In the genomic region with DNA sequence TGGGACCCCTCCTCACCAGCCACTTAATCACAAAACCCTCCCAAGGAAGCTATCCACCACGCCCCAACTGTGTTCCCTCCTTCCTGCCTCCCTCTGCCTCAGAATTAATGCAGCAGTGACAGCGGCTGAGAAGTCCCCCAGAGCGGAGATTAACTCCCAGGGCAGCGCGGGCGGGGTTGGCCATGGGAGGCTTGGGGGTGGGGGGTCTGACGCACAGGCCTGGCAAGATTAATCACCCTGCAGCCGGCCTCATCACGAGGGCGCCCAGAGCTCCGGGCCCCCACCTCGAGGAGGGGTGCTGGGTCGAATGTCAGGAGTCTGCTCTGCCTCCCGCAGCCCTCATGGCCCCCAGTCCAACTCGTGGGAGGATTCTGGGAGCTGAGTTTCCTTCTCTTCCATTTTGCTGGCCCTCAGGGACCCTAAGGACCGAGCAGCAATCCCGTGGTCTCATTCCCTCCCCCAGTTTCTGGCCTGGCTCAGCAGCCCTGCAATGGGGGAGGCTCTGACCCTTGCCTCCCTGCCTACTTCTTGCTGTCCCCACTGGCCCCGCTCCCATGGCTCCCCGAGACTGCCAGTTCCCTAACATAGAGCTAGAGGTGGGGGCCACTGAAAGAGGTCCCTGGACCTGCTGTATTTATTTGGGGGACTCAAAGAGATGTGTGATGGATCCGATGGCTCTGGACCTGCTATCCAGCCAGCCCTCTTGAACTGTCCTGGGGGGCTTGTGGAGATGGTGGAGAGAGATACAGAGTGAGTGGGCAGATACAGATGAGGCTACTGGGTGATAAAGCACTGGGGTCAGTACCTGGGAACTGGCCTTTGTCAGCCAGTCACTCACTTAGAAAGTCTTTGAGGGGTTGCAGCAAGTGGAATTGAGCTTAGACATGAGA, we compare ENCODE assay signal across 9 cellular contexts. TPM values are rescaled to one million over a fixed set of nuclear protein-coding genes. Genes with fewer than 3 reads are reported as not detected.
DNase-seq lines count a peak whose midpoint lies in the region; ATAC-seq and TF ChIP-seq lines count a peak whose summit lies in the region.
"Had no signal": no experiment of that assay in that cellular context is flagged by ENCODE, and none has a peak within 500 bp of the region (broad histone marks: within the 10 kb centered on the region; RNA-seq: fewer than 3 reads in every experiment).

No MANE protein-coding gene starts in this region.

- H3K4me3 Mint-ChIP-seq in H9 = peak overlapping the region in 1 of 2 experiments; percentile 0; a peak in 3 of 5 replicates

- H3K36me3 ChIP-seq in trophoblast cell (ENCODE audit: control insufficient read depth in 1 of 2, insufficient read depth in 2 of 2, low read length in 2 of 2) = peaks cover 13 to 19% of the 10 kb centered on the region in 2 experiments

- no peak overlapping the region for H4K5ac ChIP-seq in H9 (ENCODE audit: insufficient read length, low read depth, low read length)

- H3T11ph ChIP-seq in H9 (ENCODE audit: low read length) = no peak overlapping the region

- no peak overlapping the region; a peak in 2 of 7 replicates for H3K27ac Mint-ChIP-seq in H9

- H3K9me3 ChIP-seq in trophoblast cell (ENCODE audit: insufficient read depth, low read depth, low read length) (no peaks in the 10 kb centered on the region), H9 (ENCODE audit: control insufficient read depth, low read depth, low read length) (no peaks in the 10 kb centered on the region)

- H3K18ac ChIP-seq in trophoblast cell (ENCODE audit: low read length) = peak overlapping the region; percentile 18
- H3K18ac ChIP-seq in H9 (ENCODE audit: insufficient read length, low read depth, low read length) = no peak overlapping the region

- no peaks in the 10 kb centered on the region for H3K9me3 Mint-ChIP-seq in H9

- H2AK5ac ChIP-seq in trophoblast cell (ENCODE audit: low read length) (peak overlapping the region; percentile 23), H9 (ENCODE audit: insufficient read length, low read length) (no peak overlapping the region)

- no peak for ATAC-seq in GM21717 (IDR thresholded peaks at IDR 0.05; ENCODE audit: unreplicated experiment)

- no peak overlapping the region for H2BK15ac ChIP-seq in H9 (ENCODE audit: low read depth, low read length)

- H2BK20ac ChIP-seq in H9 (ENCODE audit: low read depth, low read length, poor library complexity, severe bottlenecking) = no peak overlapping the region

- no peak overlapping the region for H3K4ac ChIP-seq in trophoblast cell (ENCODE audit: low read depth, low read length)
- no peak overlapping the region for H3K4ac ChIP-seq in H9 (ENCODE audit: low read depth, low read length)

- no peak overlapping the region for H2BK5ac ChIP-seq in trophoblast cell (ENCODE audit: low read depth, low read length, poor library complexity)
- no peak overlapping the region for H2BK5ac ChIP-seq in H9 (ENCODE audit: insufficient read length, low read length)

- no peak for TF ChIP-seq CTCF in fibroblast of the aortic adventitia (IDR thresholded peaks at IDR 0.05; ENCODE audit: insufficient read depth, low read length)
- no peak for TF ChIP-seq CTCF in H9 (conservative IDR thresholded peaks at IDR 0.05)

- peaks cover 31% of the 10 kb centered on the region for H3K27me3 Mint-ChIP-seq in H9 (ENCODE audit: low read depth)

- H4K8ac ChIP-seq in trophoblast cell (ENCODE audit: low read depth, low read length) = peak overlapping the region; percentile 10
- no peak overlapping the region for H4K8ac ChIP-seq in H9 (replicated peaks; ENCODE audit: insufficient read length, low read depth, low read length)

- H3K27ac ChIP-seq in trophoblast cell (ENCODE audit: low read depth, low read length) (no peak overlapping the region), H9 (ENCODE audit: insufficient read length, low read depth, low read length) (no peak overlapping the region)

- H4K91ac ChIP-seq in trophoblast cell (ENCODE audit: low read depth, low read length) (peak overlapping the region; percentile 17), H9 (ENCODE audit: insufficient read length, low read depth, low read length) (no peak overlapping the region)

- H3K79me2 ChIP-seq in trophoblast cell (ENCODE audit: control insufficient read depth, insufficient read depth, low read length, poor library complexity) (peaks cover 3% of the 10 kb centered on the region), H9 (ENCODE audit: insufficient read depth, low read length) (no peaks in the 10 kb centered on the region)

- no peak overlapping the region for H3K4me2 ChIP-seq in trophoblast cell (ENCODE audit: low read length)
- H3K4me2 ChIP-seq in H9 (ENCODE audit: insufficient read depth, insufficient read length, low read length) = no peak overlapping the region

- no CpG with 5 or more reads among the region's 20 CpGs for WGBS in trophoblast cell (ENCODE audit: extremely low coverage, insufficient coverage, insufficient read length)
- WGBS in H9 (ENCODE audit: extremely low coverage, insufficient read length, low lambda C conversion rate) = no CpG with 5 or more reads among the region's 20 CpGs

- no peak overlapping the region for H3K23ac ChIP-seq in trophoblast cell (ENCODE audit: low read length)
- no peak overlapping the region for H3K23ac ChIP-seq in H9 (ENCODE audit: insufficient read length, low read depth, low read length)

- H2AFZ ChIP-seq in trophoblast cell (ENCODE audit: insufficient read depth, low read length, poor library complexity) (no peak overlapping the region), H9 (ENCODE audit: low read length) (no peak overlapping the region)

- H3K9ac ChIP-seq in trophoblast cell (ENCODE audit: low read length) = no peak overlapping the region
- no peak overlapping the region for H3K9ac ChIP-seq in H9 (ENCODE audit: extremely low read depth, insufficient read length, low read length)

- no peak overlapping the region for H3K4me3 ChIP-seq in fibroblast of the aortic adventitia (ENCODE audit: low read depth, low read length)
- no peak overlapping the region for H3K4me3 ChIP-seq in trophoblast cell (ENCODE audit: low read depth, low read length)

- H3K4me1 ChIP-seq in trophoblast cell (ENCODE audit: control insufficient read depth in 1 of 2, insufficient read depth in 2 of 2, low read length in 2 of 2) = peaks cover 61 to 70% of the 10 kb centered on the region in 2 experiments
- peaks cover 14% of the 10 kb centered on the region for H3K4me1 ChIP-seq in H9 (ENCODE audit: insufficient read depth, low read length)

- peak; percentile 70 for DNase-seq in D341Med (ENCODE audit: low spot score)
- DNase-seq in RPMI7951 (ENCODE audit: low read depth) = peak; percentile 55
- DNase-seq in fibroblast of the aortic adventitia (ENCODE audit: low read depth) = peak; percentile 67
- no peak for DNase-seq in trophoblast cell
- DNase-seq in H9 = no peak
- DNase-seq in ureter (ENCODE audit: low spot score) = no peak
- DNase-seq in SHP77 treated with DMSO at 0.1 percent for 48 hours (lab: John Stamatoyannopoulos, UW) = no peak
- DNase-seq: activated CD4-positive, alpha-beta T cell treated with anti-CD3 and anti-CD28 coated beads for 4 hours had no signal

- peaks cover 20% of the 10 kb centered on the region for H3K79me1 ChIP-seq in trophoblast cell (ENCODE audit: low read length)
- no peaks in the 10 kb centered on the region for H3K79me1 ChIP-seq in H9 (ENCODE audit: insufficient read depth, low read depth, low read length, poor library complexity, severe bottlenecking)

- no peak overlapping the region for H3K56ac ChIP-seq in H9 (ENCODE audit: insufficient read length, low read depth, low read length)

- H3K23me2 ChIP-seq in H9 (ENCODE audit: insufficient read length, low read depth, low read length, poor library complexity, severe bottlenecking) = no peaks in the 10 kb centered on the region

- peaks cover 2 to 16% (median 4%) of the 10 kb centered on the region in 3 experiments; a peak in 6 of 7 replicates for H3K36me3 Mint-ChIP-seq in H9 (ENCODE audit: insufficient read depth in 1 of 3, low read depth in 3 of 3)

- H3K27me3 ChIP-seq in trophoblast cell (ENCODE audit: insufficient read depth, low read length) (no peaks in the 10 kb centered on the region), H9 (ENCODE audit: insufficient read depth, low read length) (no peaks in the 10 kb centered on the region; the same call in 1 of the 2 replicates)

- H2BK12ac ChIP-seq in trophoblast cell (ENCODE audit: low read length) (peak overlapping the region; percentile 6), H9 (ENCODE audit: insufficient read length, low read depth, low read length) (no peak overlapping the region)

- H2BK120ac ChIP-seq in trophoblast cell (ENCODE audit: insufficient read depth, low read length, poor library complexity) (peak overlapping the region; percentile 6), H9 (ENCODE audit: low read depth, low read length, poor library complexity, severe bottlenecking) (no peak overlapping the region)

- peaks cover 50 to 68% of the 10 kb centered on the region in 2 experiments for H3K4me1 Mint-ChIP-seq in H9

- no peak overlapping the region for H4K12ac ChIP-seq in trophoblast cell (ENCODE audit: low read depth, low read length)

- H3K14ac ChIP-seq in trophoblast cell (ENCODE audit: low read length) (no peak overlapping the region), H9 (ENCODE audit: insufficient read depth, low read length) (no peak overlapping the region)

- H4K20me1 ChIP-seq in H9 (ENCODE audit: control insufficient read depth, insufficient read depth, insufficient read length) = no peaks in the 10 kb centered on the region

RNA-seq across cellular contexts. Expression of gene CXXC5, which starts 42.5 kb away (rescaled TPM):
- total RNA-seq in RPMI7951 (2014; rRNA removed; shearing (Covaris generic)) = 39.8 and 43.0 TPM in 2 replicates
- total RNA-seq in fibroblast of the aortic adventitia (ENCODE audit: low replicate concordance) = 26.1 and 75.9 TPM in 2 replicates
- polyA plus RNA-seq in trophoblast cell (2013) = 101 and 105 TPM in 2 replicates
- 105 and 107 TPM in 2 replicates for total RNA-seq in H9 (2021)
- total RNA-seq in ureter = 28.7 TPM

Comparison
In these comparisons a context has a peak if more than half of its experiments do, and no peak if none do; other contexts are left out.
1. DNase-seq: peak in D341Med (single experiment), RPMI7951 (single experiment) and fibroblast of the aortic adventitia (single experiment); none in trophoblast cell (0 of 2), H9 (single experiment), ureter (single experiment) and SHP77 treated with DMSO at 0.1 percent for 48 hours (single experiment).